8 cellular contexts compared by ENCODE assay signal in genomic region chr1:235866207-235866912, GRCh38. TPM values are rescaled to one million over a fixed set of nuclear protein-coding genes. Genes with fewer than 3 reads are reported as not detected.
DNase-seq lines count a peak whose midpoint lies in the region; ATAC-seq and TF ChIP-seq lines count a peak whose summit lies in the region.

Gene LYST (minus strand): TSS chr1:235866906. CDS start chr1:235830417, 36,489 bp downstream.

- H3K4me2 ChIP-seq in parathyroid adenoma (ENCODE audit: low read length) = peak within 1 kb of the TSS; percentile 92

- H3K27me3 Mint-ChIP-seq in activated naive CD8-positive, alpha-beta T cell = no peaks in the 10 kb centered on the region

- H3K9me3 Mint-ChIP-seq in activated naive CD8-positive, alpha-beta T cell (ENCODE audit: low read depth) = no peaks in the 10 kb centered on the region

- ATAC-seq in GM21360 (IDR thresholded peaks at IDR 0.05; ENCODE audit: unreplicated experiment) (peak; percentile 43), Right ventricle myocardium superior (ENCODE audit: poor library complexity) (peak; percentile 67)

- peak within 1 kb of the TSS; percentile 89 for H3K4me3 ChIP-seq in SJSA1
- peak within 1 kb of the TSS; percentile 86 for H3K4me3 ChIP-seq in parathyroid adenoma (ENCODE audit: low read depth, low read length)

- intact Hi-C loops in Right ventricle myocardium superior (cut with DNase I) = loop anchor here (10.0 kb wide), 1 partner anchor 108 kb away; no protein-coding TSS in a partner anchor

- no peaks in the 10 kb centered on the region for H3K9me3 ChIP-seq in SJSA1 (replicated peaks)
- H3K9me3 ChIP-seq in parathyroid adenoma (ENCODE audit: control insufficient read depth, low read length) = no peaks in the 10 kb centered on the region

- H3K36me3 ChIP-seq in SJSA1 (peaks cover 3% of the 10 kb centered on the region; the same call in 1 of the 2 replicates), parathyroid adenoma (ENCODE audit: control insufficient read depth, insufficient read depth, low read length) (no peaks in the 10 kb centered on the region)

- no peak for TF ChIP-seq CTCF in parathyroid adenoma (IDR thresholded peaks at IDR 0.05)

- H2AFZ ChIP-seq in parathyroid adenoma = peak within 1 kb of the TSS; percentile 87

- H3K4me1 ChIP-seq in SJSA1 (replicated peaks) = peaks cover 27% of the 10 kb centered on the region
- H3K4me1 ChIP-seq in parathyroid adenoma = peaks cover 3% of the 10 kb centered on the region

- H3K79me2 ChIP-seq in parathyroid adenoma = peaks cover 13% of the 10 kb centered on the region

- peak; percentile 91 for DNase-seq in DMS53 (lab: John Stamatoyannopoulos, UW)
- peak; percentile 68 for DNase-seq in HK-2 (ENCODE audit: unreplicated experiment)
- peak; percentile 61 to 79 for DNase-seq in SJSA1 (ENCODE audit: low read depth in 1 of 2, low spot score in 2 of 2)
- peak; percentile 64 for DNase-seq in Right ventricle myocardium superior
- no peak for DNase-seq in GM19240 (ENCODE audit: insufficient read length, low spot score)

- H3K9ac ChIP-seq in parathyroid adenoma = peak within 1 kb of the TSS; percentile 67

- peaks cover 5% of the 10 kb centered on the region for H3K36me3 Mint-ChIP-seq in activated naive CD8-positive, alpha-beta T cell

- peak within 1 kb of the TSS; percentile 99 for H3K4me3 Mint-ChIP-seq in activated naive CD8-positive, alpha-beta T cell

- H3K27ac ChIP-seq in SJSA1 (peak within 1 kb of the TSS; percentile 67), parathyroid adenoma (peak within 1 kb of the TSS; percentile 85)

- no peaks in the 10 kb centered on the region for H3K27me3 ChIP-seq in SJSA1 (replicated peaks)
- no peaks in the 10 kb centered on the region for H3K27me3 ChIP-seq in parathyroid adenoma (ENCODE audit: control insufficient read depth, insufficient read depth, low read length)

- H3K4me1 Mint-ChIP-seq in activated naive CD8-positive, alpha-beta T cell (ENCODE audit: low read depth) = peaks cover 54% of the 10 kb centered on the region

- H3K27ac Mint-ChIP-seq in activated naive CD8-positive, alpha-beta T cell = peak within 1 kb of the TSS; percentile 98

RNA-seq across cellular contexts. Expression of gene LYST, which starts in this region (rescaled TPM):
- total RNA-seq in SJSA1 (2014; rRNA removed; shearing (Covaris generic)) = 4.1 and 8.1 TPM in 2 replicates
- total RNA-seq in Right ventricle myocardium superior = 9.7 TPM
